24 cellular contexts compared by ENCODE assay signal in genomic region chr5:14101922-14102321, GRCh38. TPM values are rescaled to one million over a fixed set of nuclear protein-coding genes. Genes with fewer than 3 reads are reported as not detected.
A peak's percentile ranks its signal among the peaks of the same experiment; 100 is the strongest.
DNase-seq lines count a peak whose midpoint lies in the region; ATAC-seq and TF ChIP-seq lines count a peak whose summit lies in the region.
"Had no signal": no experiment of that assay in that cellular context is flagged by ENCODE, and none has a peak within 500 bp of the region (broad histone marks: within the 10 kb centered on the region; RNA-seq: fewer than 3 reads in every experiment).

No MANE protein-coding gene starts in this region.

- no peaks in the 10 kb centered on the region for H3K36me3 Mint-ChIP-seq in mesothelial cell of epicardium
- H3K36me3 Mint-ChIP-seq: activated naive CD8-positive, alpha-beta T cell; brain; natural killer cell treated with Interleukin-12 subunit alpha and Interleukin-12 subunit beta and Interleukin-15 and Interleukin-18, amount 100 ng/mL, for 72 hours had no signal

- no peaks in the 10 kb centered on the region for H3K27me3 ChIP-seq in esophagus muscularis mucosa
- H3K27me3 ChIP-seq: colonic mucosa had no signal

- 39% methylated on average over 2 of the region's 2 CpGs for WGBS in esophagus muscularis mucosa

- H3K4me3 Mint-ChIP-seq in mesothelial cell of epicardium: no peak overlapping the region
- H3K4me3 Mint-ChIP-seq: activated CD4-positive, alpha-beta T cell treated with anti-CD3 and anti-CD28 coated beads for 36 hours; activated naive CD8-positive, alpha-beta T cell; brain; natural killer cell treated with Interleukin-12 subunit alpha and Interleukin-12 subunit beta and Interleukin-15 and Interleukin-18, amount 100 ng/mL, for 72 hours; stimulated activated naive B cell treated with anti-CD40 and anti-IgM and Interleukin-4, amounts not matched to agents 10 μg/mL and 1 μg/mL and 100 μg/mL, for 72 hours had no signal

- no peak for TF ChIP-seq POLR2A in esophagus muscularis mucosa (IDR thresholded peaks at IDR 0.05; ENCODE audit: low read depth)

- peaks cover 16% of the 10 kb centered on the region for H3K9me3 Mint-ChIP-seq in mesothelial cell of epicardium
- H3K9me3 Mint-ChIP-seq: natural killer cell treated with Interleukin-12 subunit alpha and Interleukin-12 subunit beta and Interleukin-15 and Interleukin-18, amount 100 ng/mL, for 72 hours had no signal

- H3K4me3 ChIP-seq in esophagus muscularis mucosa: no peak overlapping the region
- H3K4me3 ChIP-seq: colonic mucosa, thoracic aorta had no signal

- H3K27me3 Mint-ChIP-seq in mesothelial cell of epicardium (ENCODE audit: low read depth): no peaks in the 10 kb centered on the region

- H3K4me1 Mint-ChIP-seq in mesothelial cell of epicardium: peaks cover 4% of the 10 kb centered on the region
- H3K4me1 Mint-ChIP-seq: activated CD4-positive, alpha-beta T cell treated with anti-CD3 and anti-CD28 coated beads for 36 hours had no signal

- H3K9me3 ChIP-seq in esophagus muscularis mucosa: no peaks in the 10 kb centered on the region
- H3K9me3 ChIP-seq: colonic mucosa, thoracic aorta had no signal

- H3K4me1 ChIP-seq in esophagus muscularis mucosa: peaks cover 0 to 4% (median 2%) of the 10 kb centered on the region in 4 donors
- H3K4me1 ChIP-seq: colonic mucosa had no signal

- intact Hi-C loops in esophagus muscularis mucosa (cut with DNase I): loop anchor here (10.0 kb wide), 1 partner anchor 253 kb away; no protein-coding TSS in a partner anchor

- TF ChIP-seq EP300 in esophagus muscularis mucosa (IDR thresholded peaks at IDR 0.05): no peak

- H3K36me3 ChIP-seq in esophagus muscularis mucosa: no peaks in the 10 kb centered on the region
- H3K36me3 ChIP-seq: colonic mucosa, thoracic aorta had no signal

- DNase-seq in EH (ENCODE audit: low read depth) (peak; percentile 86), M059J (ENCODE audit: low read depth) (peak; percentile 49), cerebellar cortex (ENCODE audit: low spot score) (peak; percentile 43), iris pigment epithelial cell (ENCODE audit: low read depth) (peak; percentile 80), mesothelial cell of epicardium (ENCODE audit: low spot score in 2 of 2, unreplicated experiment in 2 of 2) (no peak), GM19238 (ENCODE audit: insufficient read length, low spot score) (no peak), esophagus muscularis mucosa (ENCODE audit: extremely low spot score) (no peak)
- DNase-seq: activated CD4-positive, alpha-beta T cell treated with anti-CD3 and anti-CD28 coated beads for 36 hours; C1 segment of cervical spinal cord; Calu3; colonic mucosa; NCI-H1436 treated with DMSO at 0.1 percent for 48 hours; NCI-H2171 treated with DMSO at 0.1 percent for 48 hours; NCI-H748 treated with DMSO at 0.1 percent for 48 hours; OCI-M1; SHP77 treated with DMSO at 0.1 percent for 48 hours; stimulated activated CD4-positive, alpha-beta T cell treated with anti-CD3 and anti-CD28 coated beads, Interleukin-1b, Interleukin-23, amount 100 ng/mL, for 48 hours; stimulated activated naive B cell treated with anti-CD40 and anti-IgM and Interleukin-4, amounts not matched to agents 10 μg/mL and 1 μg/mL and 100 μg/mL, for 72 hours; T-helper 1 cell had no signal

- H3K27ac ChIP-seq in esophagus muscularis mucosa (replicated peaks in 1 of 4): no peak overlapping the region
- H3K27ac ChIP-seq: colonic mucosa, thoracic aorta had no signal

- no peak for ATAC-seq in HG03432 (IDR thresholded peaks at IDR 0.05; ENCODE audit: unreplicated experiment)
- ATAC-seq: activated CD4-positive, alpha-beta T cell treated with anti-CD3 and anti-CD28 coated beads for 36 hours; natural killer cell treated with Interleukin-12 subunit alpha and Interleukin-12 subunit beta and Interleukin-15 and Interleukin-18, amount 100 ng/mL, for 72 hours; stimulated activated naive B cell treated with anti-CD40 and anti-IgM and Interleukin-4, amounts not matched to agents 10 μg/mL and 1 μg/mL and 100 μg/mL, for 72 hours had no signal

- TF ChIP-seq CTCF in mesothelial cell of epicardium (IDR thresholded peaks at IDR 0.05; ENCODE audit: unreplicated experiment): no peak
- no peak for TF ChIP-seq CTCF in esophagus muscularis mucosa (IDR thresholded peaks at IDR 0.05)

- H3K27ac Mint-ChIP-seq in mesothelial cell of epicardium: no peak overlapping the region
- H3K27ac Mint-ChIP-seq: activated CD4-positive, alpha-beta T cell treated with anti-CD3 and anti-CD28 coated beads for 36 hours; activated naive CD8-positive, alpha-beta T cell; brain; natural killer cell treated with Interleukin-12 subunit alpha and Interleukin-12 subunit beta and Interleukin-15 and Interleukin-18, amount 100 ng/mL, for 72 hours; stimulated activated naive B cell treated with anti-CD40 and anti-IgM and Interleukin-4, amounts not matched to agents 10 μg/mL and 1 μg/mL and 100 μg/mL, for 72 hours had no signal

RNA-seq across cellular contexts. Expression of gene TRIO, which starts 41.2 kb away (rescaled TPM):
- 55.8 and 116 TPM in 2 replicates for total RNA-seq in M059J (2014; rRNA removed; shearing (Covaris generic))
- 190 to 209 TPM (median 200 TPM) in 3 replicates for total RNA-seq in mesothelial cell of epicardium
- 100 to 1,000 TPM; 112 to 155 (median 145) TPM for total RNA-seq in esophagus muscularis mucosa

Comparison
In these comparisons a context has a peak if more than half of its experiments do, and no peak if none do; other contexts are left out.
1. DNase-seq: peak in EH (single experiment), M059J (single experiment), cerebellar cortex (single experiment) and iris pigment epithelial cell (single experiment); none in mesothelial cell of epicardium (0 of 2), GM19238 (single experiment) and esophagus muscularis mucosa (single experiment).